Comparison of ENCODE assay signal across 14 cellular contexts in genomic region chr12:5783274-5783920, GRCh38.
DNase-seq lines count a peak whose midpoint lies in the region; ATAC-seq, FAIRE-seq and TF ChIP-seq lines count a peak whose summit lies in the region.
"Had no signal": no experiment of that assay in that cellular context is flagged by ENCODE, and none has a peak within 500 bp of the region (broad histone marks: within the 10 kb centered on the region; RNA-seq: fewer than 3 reads in every experiment).

No MANE protein-coding gene starts in this region.

- FAIRE-seq in bronchial epithelial cell (lab: Jason Lieb, UNC), result no peak

- no peak for ATAC-seq in Right ventricle myocardium superior (ENCODE audit: poor library complexity)

- intact Hi-C loops in Right ventricle myocardium superior (cut with DNase I), result no loop called here

- TF ChIP-seq CTCF in right atrium auricular region (IDR thresholded peaks at IDR 0.05) (no peak), bronchial epithelial cell (IDR thresholded peaks at IDR 0.05; ENCODE audit: insufficient read depth, low read length, severe bottlenecking) (no peak)

- no peaks in the 10 kb centered on the region for H3K9me3 ChIP-seq in right atrium auricular region

- no peaks in the 10 kb centered on the region for H3K36me3 ChIP-seq in right atrium auricular region
- no peaks in the 10 kb centered on the region for H3K36me3 ChIP-seq in bronchial epithelial cell (ENCODE audit: control insufficient read depth, insufficient read depth, low read length)

- H3K4me3 ChIP-seq in right atrium auricular region (no peak overlapping the region), bronchial epithelial cell (ENCODE audit: low read depth, low read length) (no peak overlapping the region)
- H3K4me3 ChIP-seq: PC-9 had no signal

- H3K4me1 ChIP-seq in right atrium auricular region, result no peaks in the 10 kb centered on the region

- H3K27ac ChIP-seq in right atrium auricular region, result no peak overlapping the region
- H3K27ac ChIP-seq: KMS-11, PC-9 had no signal

- DNase-seq in right atrium auricular region (ENCODE audit: low spot score) (peak; percentile 16), Right ventricle myocardium superior (no peak), bronchial epithelial cell (ENCODE audit: low read depth) (peak; percentile 47), islet precursor cell (peak; percentile 14), NCI-H510A treated with DMSO at 0.1 percent for 48 hours (lab: John Stamatoyannopoulos, UW) (no peak), inferior parietal cortex (ENCODE audit: extremely low spot score) (no peak)
- DNase-seq in activated naive CD4-positive, alpha-beta T cell treated with Interleukin-2 at 50 U/mL for 16 hours, result no peak
- DNase-seq: COR-L47, GDM1, NCI-H2029, NCI-H2227 treated with DMSO at 0.1 percent for 48 hours, NCI-H774, PC-9 had no signal

- no peaks in the 10 kb centered on the region for H3K27me3 ChIP-seq in right atrium auricular region
- no peaks in the 10 kb centered on the region for H3K27me3 ChIP-seq in bronchial epithelial cell (ENCODE audit: control insufficient read depth, insufficient read depth, low read length)

Comparison
In these comparisons a context has a peak if more than half of its experiments do, and no peak if none do; other contexts are left out.
1. DNase-seq: peak in right atrium auricular region (single experiment), bronchial epithelial cell (single experiment) and islet precursor cell (single experiment); none in Right ventricle myocardium superior (single experiment), NCI-H510A treated with DMSO at 0.1 percent for 48 hours (single experiment), activated naive CD4-positive, alpha-beta T cell treated with Interleukin-2 at 50 U/mL for 16 hours (single experiment) and inferior parietal cortex (single experiment).